Comparison of ENCODE assay signal across 8 cellular contexts in the genomic region with DNA sequence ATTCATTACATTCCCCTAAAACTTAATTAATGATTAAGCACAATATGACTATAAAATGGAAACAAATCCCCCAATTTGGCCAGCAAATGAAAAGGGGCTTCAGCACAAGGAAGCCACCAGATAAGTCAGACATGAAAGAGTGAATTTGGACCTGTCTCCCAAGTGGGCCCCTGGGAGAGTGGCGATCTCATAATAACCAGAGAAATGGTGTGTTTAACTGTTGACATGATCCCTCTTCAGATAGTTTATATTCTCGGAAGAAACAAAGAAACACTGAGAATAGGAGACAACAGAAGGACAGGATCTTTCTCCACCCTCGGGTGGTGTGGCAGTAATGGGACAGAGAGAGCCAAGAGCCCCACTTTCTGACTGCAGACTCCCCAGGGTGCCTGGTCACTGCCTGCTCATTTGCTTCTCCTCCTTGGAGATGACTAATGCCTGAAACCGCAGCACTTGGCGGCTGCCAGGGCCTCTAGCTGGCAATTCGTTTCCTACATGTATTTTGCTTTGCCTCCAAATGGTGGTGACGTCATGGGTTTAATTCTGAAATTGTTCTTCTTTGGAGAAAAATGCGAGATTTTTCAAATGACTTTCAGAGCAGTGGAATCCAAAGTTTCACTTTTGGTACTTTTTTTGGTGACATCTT. TPM values are rescaled to one million over a fixed set of nuclear protein-coding genes. Genes with fewer than 3 reads are reported as not detected.
DNase-seq lines count a peak whose midpoint lies in the region; ATAC-seq and TF ChIP-seq lines count a peak whose summit lies in the region.

No MANE protein-coding gene starts in this region.

- DNase-seq in stimulated activated CD4-positive, alpha-beta T cell treated with anti-CD3 and anti-CD28 coated beads, Interleukin-15, amount 100 ng/mL, for 24 hours, result peak; percentile 53
- DNase-seq in stimulated activated CD4-positive, alpha-beta T cell treated with anti-CD3 and anti-CD28 coated beads, Interleukin-4, amount 100 ng/mL, for 4 hours, result no peak
- DNase-seq in Panc1 (ENCODE audit: low read depth, low spot score) (peak; percentile 55), aorta (peak; percentile 76 to 78)

- H3K27ac ChIP-seq in Panc1 (ENCODE audit: low read length), result peak overlapping the region; percentile 87
- no peak overlapping the region for H3K27ac ChIP-seq in aorta (ENCODE audit: low read depth in 1 of 2, low read length in 2 of 2)

- ATAC-seq in Panc1 (peak; percentile 99), esophagus mucosa (peak; percentile 67), aorta (ENCODE audit: low FRiP score) (no peak), GM21447 (IDR thresholded peaks at IDR 0.05; ENCODE audit: unreplicated experiment) (no peak), GM19455 (IDR thresholded peaks at IDR 0.05; ENCODE audit: unreplicated experiment) (no peak), HG02973 (IDR thresholded peaks at IDR 0.05; ENCODE audit: unreplicated experiment) (no peak)

- intact Hi-C loops in Panc1 (cut with micrococcal nuclease; ENCODE audit: unreplicated experiment) (no loop called here), aorta (cut with DNase I) (no loop called here)

- H3K36me3 ChIP-seq in Panc1 (ENCODE audit: control insufficient read depth, insufficient read depth, low read length), result no peaks in the 10 kb centered on the region
- no peaks in the 10 kb centered on the region for H3K36me3 ChIP-seq in aorta (ENCODE audit: control insufficient read depth in 1 of 2, insufficient read depth in 2 of 2, low read length in 1 of 2)

- H3K4me1 ChIP-seq in Panc1 (ENCODE audit: control insufficient read depth, insufficient read depth, low read length) (peaks cover 26% of the 10 kb centered on the region), aorta (ENCODE audit: control insufficient read depth in 1 of 2, insufficient read depth in 2 of 2, low read length in 2 of 2) (no peaks in the 10 kb centered on the region)

- CTCF ChIA-PET in Panc1 (lab: Charles Lee), result no interaction called here

- 9% methylated on average over 8 of the region's 8 CpGs for WGBS in aorta, 2 donors

- no peaks in the 10 kb centered on the region for H3K27me3 ChIP-seq in Panc1 (ENCODE audit: control insufficient read depth, insufficient read depth, low read length)
- no peaks in the 10 kb centered on the region for H3K27me3 ChIP-seq in aorta (ENCODE audit: control insufficient read depth in 1 of 2, insufficient read depth in 2 of 2, low read length in 1 of 2)

- POLR2A ChIA-PET in Panc1 (lab: Charles Lee), result no interaction called here

- H3K4me3 ChIP-seq in Panc1 (ENCODE audit: low read depth in 2 of 2, low read length in 2 of 2) (peak overlapping the region in 1 of 2 experiments; percentile 24; a peak in 2 of 4 replicates), aorta (ENCODE audit: low read length in 2 of 2) (no peak overlapping the region)

- TF ChIP-seq CTCF in Panc1 (IDR thresholded peaks at IDR 0.05), result no peak

- in situ Hi-C loops in Panc1 (cut with HindIII; ENCODE audit: low pct_unique_long_range_greater_than_20kb, low sequenced_read_pairs), result no loop called here

- no TSS peak for BruUV-seq in Panc1 (replicated peaks; lab: Mats Ljungman, UMichigan)

- H3K9me3 ChIP-seq in Panc1 (ENCODE audit: control insufficient read depth, insufficient read depth, low read depth, low read length) (no peaks in the 10 kb centered on the region), aorta (ENCODE audit: control insufficient read depth, low read length) (peaks cover 2% of the 10 kb centered on the region)

RNA-seq across cellular contexts. Expression of gene SPP2, which starts 46.4 kb away (rescaled TPM):
- not detected for total RNA-seq in Panc1 (2021; ENCODE audit: unreplicated experiment)
- polyA plus RNA-seq in Panc1 (2012; ENCODE audit: insufficient read length), result not detected
- not detected for total RNA-seq in esophagus mucosa
- total RNA-seq in aorta, result not detected
- polyA plus RNA-seq in aorta, result not detected

Comparison
In these comparisons a context has a peak if more than half of its experiments do, and no peak if none do; other contexts are left out.
1. DNase-seq: peak in stimulated activated CD4-positive, alpha-beta T cell treated with anti-CD3 and anti-CD28 coated beads, Interleukin-15, amount 100 ng/mL, for 24 hours (single experiment), Panc1 (single experiment) and aorta (2 of 2); none in stimulated activated CD4-positive, alpha-beta T cell treated with anti-CD3 and anti-CD28 coated beads, Interleukin-4, amount 100 ng/mL, for 4 hours (0 of 2).
2. ATAC-seq: peak in Panc1 (single experiment) and esophagus mucosa (single experiment); none in aorta (single experiment), GM21447 (single experiment), GM19455 (single experiment) and HG02973 (single experiment).